1 cellular context compared by ENCODE assay signal in genomic region chr3:40333416-40333815, GRCh38.
TF ChIP-seq lines count a peak whose summit lies in the region.

No MANE protein-coding gene starts in this region.

TF ChIP-seq in SK-N-SH, 30 proteins besides CTCF, POLR2A, EP300 and RAD21 (continued from another document):
- TF ChIP-seq FOSL2 (IDR thresholded peaks at IDR 0.05; ENCODE audit: borderline replicate concordance, low read depth): no peak
- TF ChIP-seq TAF1 (IDR thresholded peaks at IDR 0.05; ENCODE audit: borderline replicate concordance, low read depth, low read length): no peak
- no peak for TF ChIP-seq EZH2phosphoT487 (IDR thresholded peaks at IDR 0.05; ENCODE audit: borderline replicate concordance, low read depth)
- TF ChIP-seq GABPA (IDR thresholded peaks at IDR 0.05; ENCODE audit: low read depth): no peak
- no peak for TF ChIP-seq SIN3A (IDR thresholded peaks at IDR 0.05; ENCODE audit: borderline replicate concordance, low read depth, low read length)
